ENCODE assay signal across 8 cellular contexts in genomic region chr6:75285156-75285639, GRCh38. TPM values are rescaled to one million over a fixed set of nuclear protein-coding genes. Genes with fewer than 3 reads are reported as not detected.
DNase-seq lines count a peak whose midpoint lies in the region; ATAC-seq and TF ChIP-seq lines count a peak whose summit lies in the region.

No MANE protein-coding gene starts in this region.

- in situ Hi-C loops in brain microvascular endothelial cell (cut with HindIII; ENCODE audit: low pct_ligation_motif_present, low sequenced_read_pairs), result loop anchor here (25.0 kb wide), 1 partner anchor 252 kb away; no protein-coding TSS in a partner anchor

- peak overlapping the region; percentile 96 for H3K4me3 ChIP-seq in brain microvascular endothelial cell (ENCODE audit: low read depth, low read length)
- H3K4me3 ChIP-seq in muscle layer of colon (ENCODE audit: low read depth in 1 of 2, low read length in 2 of 2), result peak overlapping the region; percentile 73 to 99

- no peaks in the 10 kb centered on the region for H3K36me3 ChIP-seq in brain microvascular endothelial cell (replicated peaks)
- H3K36me3 ChIP-seq in muscle layer of colon (ENCODE audit: insufficient read depth, low read length), result no peaks in the 10 kb centered on the region

- H3K27ac ChIP-seq in brain microvascular endothelial cell (peak overlapping the region; percentile 51), muscle layer of colon (ENCODE audit: low read depth, low read length) (peak overlapping the region; percentile 29)

- ATAC-seq in HG03520 (IDR thresholded peaks at IDR 0.05; ENCODE audit: unreplicated experiment) (peak; percentile 3), HG02588 (IDR thresholded peaks at IDR 0.05; ENCODE audit: unreplicated experiment) (no peak)

- H3K27me3 ChIP-seq in brain microvascular endothelial cell (replicated peaks), result no peaks in the 10 kb centered on the region
- no peaks in the 10 kb centered on the region for H3K27me3 ChIP-seq in muscle layer of colon (ENCODE audit: control insufficient read depth in 1 of 2, insufficient read depth in 2 of 2, low read length in 2 of 2)

- no peak for TF ChIP-seq CTCF in brain microvascular endothelial cell (IDR thresholded peaks at IDR 0.05; ENCODE audit: low read depth, low read length, missing control alignments)

- H3K9me3 ChIP-seq in muscle layer of colon (ENCODE audit: low read length), result no peaks in the 10 kb centered on the region

- H3K4me1 ChIP-seq in muscle layer of colon (ENCODE audit: insufficient read depth, low read length), result peaks cover 28% of the 10 kb centered on the region

- H3K9ac ChIP-seq in muscle layer of colon (ENCODE audit: low read length), result peak overlapping the region; percentile 42

- peak; percentile 69 for DNase-seq in NCI-H2107 treated with DMSO at 0.1 percent for 48 hours (lab: John Stamatoyannopoulos, UW; ENCODE audit: unreplicated experiment)
- DNase-seq in NCI-H2107 (lab: John Stamatoyannopoulos, UW), result no peak
- DNase-seq in brain microvascular endothelial cell, result no peak
- DNase-seq in NCI-H446 treated with DMSO at 0.1 percent for 48 hours (lab: John Stamatoyannopoulos, UW), result no peak
- no peak for DNase-seq in SK-N-DZ (ENCODE audit: low spot score)

RNA-seq across cellular contexts. Expression of gene TMEM30A, which starts 0.6 kb away (rescaled TPM):
- polyA plus RNA-seq in SK-N-DZ (2014; cell fraction: cytosol; rRNA removed), result 49.6 and 50.8 TPM in 2 replicates
- polyA plus RNA-seq in SK-N-DZ (2014; cell fraction: nucleus; rRNA removed), result 24.2 and 24.6 TPM in 2 replicates

RNA-seq across cellular contexts. Expression of gene COX7A2, which starts 41.6 kb away (rescaled TPM):
- polyA plus RNA-seq in SK-N-DZ (2014; cell fraction: cytosol; rRNA removed), result 4,889 and 5,791 TPM in 2 replicates
- polyA plus RNA-seq in SK-N-DZ (2014; cell fraction: nucleus; rRNA removed), result 1,566 and 3,018 TPM in 2 replicates
